Comparison of ENCODE assay signal across 21 cellular contexts in genomic region chr6:149373511-149373910, GRCh38. TPM values are rescaled to one million over a fixed set of nuclear protein-coding genes. Genes with fewer than 3 reads are reported as not detected.
DNase-seq lines count a peak whose midpoint lies in the region; ATAC-seq lines count a peak whose summit lies in the region.
"Had no signal": no experiment of that assay in that cellular context is flagged by ENCODE, and none has a peak within 500 bp of the region (broad histone marks: within the 10 kb centered on the region; RNA-seq: fewer than 3 reads in every experiment).

No MANE protein-coding gene starts in this region.

- H3K4me3 ChIP-seq in CD4-positive, CD25-positive, alpha-beta regulatory T cell (ENCODE audit: low read depth, low read length), result no peak overlapping the region
- H3K4me3 ChIP-seq: esophagus squamous epithelium, skin epidermis, thyroid gland had no signal

- H3K27me3 Mint-ChIP-seq in CD4-positive, CD25-positive, alpha-beta regulatory T cell, result no peaks in the 10 kb centered on the region
- H3K27me3 Mint-ChIP-seq in T-cell, result no peaks in the 10 kb centered on the region
- H3K27me3 Mint-ChIP-seq in effector memory CD8-positive, alpha-beta T cell, result no peaks in the 10 kb centered on the region

- no peaks in the 10 kb centered on the region for H3K27me3 ChIP-seq in CD4-positive, CD25-positive, alpha-beta regulatory T cell (ENCODE audit: control insufficient read depth, insufficient read depth, low read length)
- H3K27me3 ChIP-seq: esophagus squamous epithelium, thyroid gland had no signal

- H3K36me3 ChIP-seq in CD4-positive, CD25-positive, alpha-beta regulatory T cell (ENCODE audit: control insufficient read depth, insufficient read depth, low read length), result peaks cover 51% of the 10 kb centered on the region

- peaks cover 30% of the 10 kb centered on the region for H3K36me3 Mint-ChIP-seq in CD4-positive, CD25-positive, alpha-beta regulatory T cell
- peaks cover 54% of the 10 kb centered on the region for H3K36me3 Mint-ChIP-seq in T-cell
- H3K36me3 Mint-ChIP-seq in effector memory CD8-positive, alpha-beta T cell (ENCODE audit: insufficient read depth), result peaks cover 40% of the 10 kb centered on the region

- POLR2A ChIA-PET in T-cell (lab: Charles Lee), result interaction anchor here (0.8 to 1.2 kb wide), 2 partner anchors 14 to 31 kb away, joined by 3 to 4 read pairs; no protein-coding TSS in a partner anchor

- H3K9me3 Mint-ChIP-seq in CD4-positive, CD25-positive, alpha-beta regulatory T cell, result peaks cover 0 to 2% (median 0%) of the 10 kb centered on the region in 7 donors
- no peaks in the 10 kb centered on the region for H3K9me3 Mint-ChIP-seq in T-cell
- no peaks in the 10 kb centered on the region for H3K9me3 Mint-ChIP-seq in effector memory CD8-positive, alpha-beta T cell

- no peaks in the 10 kb centered on the region for H3K9me3 ChIP-seq in CD4-positive, CD25-positive, alpha-beta regulatory T cell (ENCODE audit: control insufficient read depth in 2 of 2, low read length in 2 of 2)
- H3K9me3 ChIP-seq: esophagus squamous epithelium, thyroid gland had no signal

- peak overlapping the region in 2 of 4 donors; percentile 12 to 22 for H3K4me3 Mint-ChIP-seq in CD4-positive, CD25-positive, alpha-beta regulatory T cell
- H3K4me3 Mint-ChIP-seq in T-cell, result peak overlapping the region in 1 of 3 donors; percentile 24
- no peak overlapping the region for H3K4me3 Mint-ChIP-seq in effector memory CD8-positive, alpha-beta T cell

- peaks cover 61% of the 10 kb centered on the region for H3K4me1 ChIP-seq in CD4-positive, CD25-positive, alpha-beta regulatory T cell (ENCODE audit: control insufficient read depth, insufficient read depth, low read length, poor library complexity, severe bottlenecking)
- H3K4me1 ChIP-seq: esophagus squamous epithelium, thyroid gland had no signal

- DNase-seq in NOMO-1 treated with DMSO at 0.1 percent for 48 hours (lab: John Stamatoyannopoulos, UW; ENCODE audit: unreplicated experiment), result peak; percentile 48
- DNase-seq in NOMO-1 treated with dmso at 0.1 percent for 144 hours (lab: John Stamatoyannopoulos, UW; ENCODE audit: unreplicated experiment), result no peak
- no peak for DNase-seq in CD4-positive, CD25-positive, alpha-beta regulatory T cell
- no peak for DNase-seq in T-cell
- no peak for DNase-seq in effector memory CD8-positive, alpha-beta T cell
- no peak for DNase-seq in posterior vena cava (ENCODE audit: low spot score)
- DNase-seq in HCEC 1CT, result no peak
- DNase-seq: amniotic stem cell; central memory CD4-positive, alpha-beta T cell; esophagus squamous epithelium; glutamatergic neuron; Kasumi-1; NCI-H1436; posterior cingulate gyrus; RPMI8226; thyroid gland had no signal

- intact Hi-C loops in posterior vena cava (cut with DNase I), result no loop called here

- ATAC-seq in CD4-positive, CD25-positive, alpha-beta regulatory T cell (ENCODE audit: low read depth in 2 of 2), result no peak
- ATAC-seq in T-cell (replicated peaks in 1 of 4), result no peak
- ATAC-seq in effector memory CD8-positive, alpha-beta T cell (replicated peaks), result no peak
- ATAC-seq in GM21390 (IDR thresholded peaks at IDR 0.05; ENCODE audit: unreplicated experiment), result no peak
- ATAC-seq: HCT116 had no signal

- H3K4me1 Mint-ChIP-seq in CD4-positive, CD25-positive, alpha-beta regulatory T cell, result peaks cover 48 to 76% (median 59%) of the 10 kb centered on the region in 4 donors
- H3K4me1 Mint-ChIP-seq in T-cell, result peaks cover 60 to 70% (median 62%) of the 10 kb centered on the region in 3 donors
- peaks cover 27 to 44% of the 10 kb centered on the region in 2 donors for H3K4me1 Mint-ChIP-seq in effector memory CD8-positive, alpha-beta T cell (ENCODE audit: low read depth in 2 of 2)

- H3K27ac Mint-ChIP-seq in CD4-positive, CD25-positive, alpha-beta regulatory T cell, result peak overlapping the region in 2 of 3 donors; percentile 26 to 63
- peak overlapping the region; percentile 44 to 62 for H3K27ac Mint-ChIP-seq in T-cell
- H3K27ac Mint-ChIP-seq in effector memory CD8-positive, alpha-beta T cell, result peak overlapping the region; percentile 50 to 70

- CTCF ChIA-PET in T-cell (lab: Charles Lee), result interaction anchor here in 1 of 2 donors (0.5 kb wide), 1 partner anchor 347 kb away, joined by 3 read pairs; no protein-coding TSS in a partner anchor

- no peak overlapping the region for H3K27ac ChIP-seq in CD4-positive, CD25-positive, alpha-beta regulatory T cell (ENCODE audit: insufficient read depth, low read length, poor library complexity, severe bottlenecking)
- H3K27ac ChIP-seq: 22Rv1, esophagus squamous epithelium, skin epidermis, thyroid gland had no signal

RNA-seq across cellular contexts. Expression of gene SUMO4, which starts 26.6 kb away (rescaled TPM):
- 9.0 TPM for total RNA-seq in CD4-positive, CD25-positive, alpha-beta regulatory T cell
- 1 to 10 TPM in 2 of 4 donors, under 1 TPM in 2; 0.38 to 1.6 (median 0.93) TPM for polyA plus RNA-seq in CD4-positive, CD25-positive, alpha-beta regulatory T cell
- total RNA-seq in T-cell (10 to 100 TPM in 1 of 5 donors, 1 to 10 TPM in 4; 5.7 to 11.4 (median 8.5) TPM), posterior vena cava (1 to 10 TPM in 1 of 2 donors, under 1 TPM in 1; 0.88 to 1.8 TPM)
- polyA plus RNA-seq: BJ had no signal

RNA-seq across cellular contexts. Expression of gene TAB2, which starts 56.0 kb away (rescaled TPM):
- 180 TPM for total RNA-seq in CD4-positive, CD25-positive, alpha-beta regulatory T cell
- 10 to 100 TPM; 21.6 to 26.8 (median 22.0) TPM for polyA plus RNA-seq in CD4-positive, CD25-positive, alpha-beta regulatory T cell
- 100 to 1,000 TPM; 128 to 160 (median 146) TPM for total RNA-seq in T-cell
- 10 to 100 TPM; 52.3 to 73.2 TPM for total RNA-seq in posterior vena cava
